8 cellular contexts compared by ENCODE assay signal in genomic region chr18:45837283-45838070, GRCh38. TPM values are rescaled to one million over a fixed set of nuclear protein-coding genes. Genes with fewer than 3 reads are reported as not detected.
A peak's percentile ranks its signal among the peaks of the same experiment; 100 is the strongest.
DNase-seq lines count a peak whose midpoint lies in the region; ATAC-seq, FAIRE-seq and TF ChIP-seq lines count a peak whose summit lies in the region.

No MANE protein-coding gene starts in this region.

- peak; percentile 59 to 67 for TF ChIP-seq RAD21 in H1 (IDR thresholded peaks at IDR 0.05 in 1 of 2, conservative IDR thresholded peaks at IDR 0.05 in 1 of 2; ENCODE audit: low read depth in 2 of 2, low read length in 2 of 2)

- no peaks in the 10 kb centered on the region for H3K9me3 Mint-ChIP-seq in naive thymus-derived CD4-positive, alpha-beta T cell

- H3K14ac ChIP-seq in H1 (ENCODE audit: insufficient read length), result no peak overlapping the region

- H3K9me3 ChIP-seq in WERI-Rb-1 (ENCODE audit: severe bottlenecking) (peaks cover 8% of the 10 kb centered on the region), H1 (ENCODE audit: insufficient read depth in 2 of 2, low read depth in 1 of 2, low read length in 1 of 2) (no peaks in the 10 kb centered on the region), upper lobe of right lung (no peaks in the 10 kb centered on the region), MG63 (no peaks in the 10 kb centered on the region)
- H3K9me3 ChIP-seq in naive thymus-derived CD4-positive, alpha-beta T cell (ENCODE audit: control insufficient read depth in 2 of 3, low read length in 3 of 3), result no peaks in the 10 kb centered on the region

- TF ChIP-seq CTCF in WERI-Rb-1 (IDR thresholded peaks at IDR 0.05; ENCODE audit: low read depth, low read length) (peak; percentile 71), H1 (IDR thresholded peaks at IDR 0.05; ENCODE audit: control extremely low read depth in 1 of 3, insufficient read depth in 1 of 3, low read depth in 1 of 3, low read length in 3 of 3) (peak; percentile 30 to 58 (median 56)), upper lobe of right lung (IDR thresholded peaks at IDR 0.05) (peak; percentile 43)

- 0 out of 2 replicates have a peak overlapping the region, but pooled peaks have one; percentile 41 for H2AFZ ChIP-seq in H1 (ENCODE audit: low read length)

- WGBS in H1 (ENCODE audit: extremely low coverage in 1 of 2, insufficient coverage in 1 of 2, insufficient read length in 1 of 2, insufficient replicate concordance in 2 of 2, low coverage in 1 of 2, low lambda C conversion rate in 2 of 2, missing lambda C conversion rate in 1 of 2), 2 experiments, result 7% methylated on average over 65 of the region's 84 CpGs; no CpG with 5 or more reads in 1 of the 2 experiments

- no peaks in the 10 kb centered on the region for H3K79me2 ChIP-seq in H1 (ENCODE audit: control insufficient read depth in 1 of 2, insufficient read depth in 2 of 2, low read length in 2 of 2)

- H3K36me3 ChIP-seq in WERI-Rb-1, result no peaks in the 10 kb centered on the region
- no peaks in the 10 kb centered on the region for H3K36me3 ChIP-seq in H1 (ENCODE audit: control insufficient read depth in 2 of 4, insufficient read depth in 4 of 4, low read length in 3 of 4)
- no peaks in the 10 kb centered on the region for H3K36me3 ChIP-seq in naive thymus-derived CD4-positive, alpha-beta T cell (ENCODE audit: control insufficient read depth in 2 of 3, insufficient read depth in 3 of 3, low read length in 3 of 3)
- no peaks in the 10 kb centered on the region for H3K36me3 ChIP-seq in upper lobe of right lung
- no peaks in the 10 kb centered on the region for H3K36me3 ChIP-seq in MG63

- H2BK120ac ChIP-seq in H1 (replicated peaks; ENCODE audit: low read depth, low read length), result peak overlapping the region; percentile 60

- peaks cover 4% of the 10 kb centered on the region; the same call in 1 of the 2 replicates for H3K23me2 ChIP-seq in H1 (ENCODE audit: low read depth, low read length)

- H3K27ac ChIP-seq in WERI-Rb-1 (no peak overlapping the region), H1 (ENCODE audit: low read depth, low read length) (no peak overlapping the region), upper lobe of right lung (no peak overlapping the region)
- H3K27ac ChIP-seq in naive thymus-derived CD4-positive, alpha-beta T cell (ENCODE audit: low read depth, low read length), result no peak overlapping the region

- H3K56ac ChIP-seq in H1 (replicated peaks; ENCODE audit: insufficient read length, low read depth, low read length), result no peak overlapping the region

- no peak for TF ChIP-seq POLR2A in H1 (IDR thresholded peaks at IDR 0.05; ENCODE audit: control extremely low read depth in 1 of 2, low read depth in 2 of 2, low read length in 2 of 2)

- peak overlapping the region; percentile 77; the same call in 1 of the 2 replicates for H4K8ac ChIP-seq in H1 (ENCODE audit: extremely low read depth, insufficient read depth, low read length)

- H4K20me1 ChIP-seq in H1 (replicated peaks in 1 of 2; ENCODE audit: control insufficient read depth in 1 of 2, insufficient read depth in 2 of 2, low read length in 2 of 2), result no peaks in the 10 kb centered on the region

- H3K36me3 Mint-ChIP-seq in naive thymus-derived CD4-positive, alpha-beta T cell, result peaks cover 0 to 10% (median 0%) of the 10 kb centered on the region in 5 donors

- H3K4me1 ChIP-seq in H1 (replicated peaks in 1 of 4; ENCODE audit: control insufficient read depth in 3 of 4, insufficient read depth in 4 of 4, low read length in 3 of 4) (peaks cover 6 to 19% (median 10%) of the 10 kb centered on the region in 4 experiments), upper lobe of right lung (peaks cover 20% of the 10 kb centered on the region)
- no peaks in the 10 kb centered on the region for H3K4me1 ChIP-seq in naive thymus-derived CD4-positive, alpha-beta T cell (ENCODE audit: control insufficient read depth in 2 of 2, insufficient read depth in 2 of 2, low read length in 2 of 2)

- H4K91ac ChIP-seq in H1 (replicated peaks; ENCODE audit: insufficient read length, low read length), result peak overlapping the region; percentile 27

- H4K5ac ChIP-seq in H1 (ENCODE audit: insufficient read length, low read depth, low read length), result peak overlapping the region; percentile 10

- H2BK5ac ChIP-seq in H1 (ENCODE audit: low read depth, low read length), result no peak overlapping the region

- no peak overlapping the region for H3K23ac ChIP-seq in H1 (ENCODE audit: insufficient read length)

- no peak overlapping the region for H2AK5ac ChIP-seq in H1 (ENCODE audit: low read depth, low read length)

- in situ Hi-C loops in ACHN (cut with HindIII; ENCODE audit: low pct_ligation_motif_present, low pct_unique_long_range_greater_than_20kb, low sequenced_read_pairs), result no loop called here

- ATAC-seq in GM21423 (IDR thresholded peaks at IDR 0.05; ENCODE audit: unreplicated experiment) (peak; percentile 59), upper lobe of right lung (peak; percentile 80), GM21619 (IDR thresholded peaks at IDR 0.05; ENCODE audit: unreplicated experiment) (no peak)
- peak; percentile 82 for ATAC-seq in naive thymus-derived CD4-positive, alpha-beta T cell

- CTCF ChIA-PET in H1 (lab: Charles Lee; ENCODE audit: partially characterized antibody), result interaction anchor here (0.9 to 4.4 kb wide), 11 partner anchors 7 to 174 kb away, joined by 3 to 40 read pairs (median 5); partner anchors contain the start of gene SLC14A1
- CTCF ChIA-PET in naive thymus-derived CD4-positive, alpha-beta T cell (lab: Charles Lee), result no interaction called here

- no peak overlapping the region for H3K27ac Mint-ChIP-seq in naive thymus-derived CD4-positive, alpha-beta T cell

- peak overlapping the region; percentile 88; the same call in 1 of the 2 replicates for H3K18ac ChIP-seq in H1 (ENCODE audit: extremely low read depth, low read length)

- DNase-seq in ACHN (peak; percentile 36), WERI-Rb-1 (peak; percentile 79), H1 (ENCODE audit: low read depth in 1 of 2, low spot score in 2 of 2) (peak; percentile 19 to 82), upper lobe of right lung (peak; percentile 83), MG63 (no peak)
- peak in 7 of 9 donors; percentile 10 to 41 (median 32) for DNase-seq in naive thymus-derived CD4-positive, alpha-beta T cell

- H3K27me3 ChIP-seq in WERI-Rb-1 (ENCODE audit: insufficient read depth, low read depth, severe bottlenecking) (peaks cover 85% of the 10 kb centered on the region), H1 (replicated peaks in 1 of 4; ENCODE audit: control insufficient read depth in 3 of 4, extremely low read depth in 1 of 4, insufficient read depth in 3 of 4, low read length in 3 of 4) (peaks cover 8 to 32% (median 25%) of the 10 kb centered on the region in 4 experiments), upper lobe of right lung (peaks cover 30% of the 10 kb centered on the region), MG63 (no peaks in the 10 kb centered on the region)
- peaks cover 0 to 4% of the 10 kb centered on the region in 2 donors for H3K27me3 ChIP-seq in naive thymus-derived CD4-positive, alpha-beta T cell (ENCODE audit: control insufficient read depth in 2 of 2, insufficient read depth in 2 of 2, low read length in 2 of 2)

- no peaks in the 10 kb centered on the region for H3K79me1 ChIP-seq in H1 (ENCODE audit: low read depth, low read length)

- H3K4me3 Mint-ChIP-seq in naive thymus-derived CD4-positive, alpha-beta T cell, result peak overlapping the region in 7 of 10 donors; percentile 41 to 78 (median 69)

- intact Hi-C loops in naive thymus-derived CD4-positive, alpha-beta T cell (cut with micrococcal nuclease), result loop anchor here in 1 of 2 donors (2.0 to 5.0 kb wide), 2 partner anchors 115 to 173 kb away; partner anchors contain the start of gene SLC14A1
- intact Hi-C loops in upper lobe of right lung (cut with DNase I), result loop anchor here (10.0 kb wide), 1 partner anchor 113 kb away; the partner anchor contains the start of gene SLC14A1

- peak overlapping the region; percentile 40 for H3K4ac ChIP-seq in H1 (replicated peaks; ENCODE audit: insufficient read length, low read depth, low read length)

- POLR2A ChIA-PET in H1 (lab: Charles Lee; ENCODE audit: partially characterized antibody), result interaction anchor here (1.0 kb wide), 1 partner anchor 100 kb away, joined by 3 read pairs; no protein-coding TSS in a partner anchor
- POLR2A ChIA-PET in naive thymus-derived CD4-positive, alpha-beta T cell (lab: Charles Lee), result no interaction called here

- peak overlapping the region; percentile 68 to 78 for H3K4me2 ChIP-seq in H1 (ENCODE audit: insufficient read depth in 1 of 2, low read depth in 2 of 2, low read length in 2 of 2)

- H2BK15ac ChIP-seq in H1 (ENCODE audit: low read length), result no peak overlapping the region

- TF ChIP-seq EP300 in H1 (IDR thresholded peaks at IDR 0.05; ENCODE audit: borderline replicate concordance in 1 of 2, low read depth in 2 of 2, low read length in 2 of 2), result no peak

- H3K4me1 Mint-ChIP-seq in naive thymus-derived CD4-positive, alpha-beta T cell, result peaks cover 5 to 15% (median 10%) of the 10 kb centered on the region in 7 donors

- H3K27me3 Mint-ChIP-seq in naive thymus-derived CD4-positive, alpha-beta T cell, result peaks cover 33 to 66% (median 50%) of the 10 kb centered on the region in 5 donors

- no peak for FAIRE-seq in H1 (lab: Jason Lieb, UNC)

- peak overlapping the region; percentile 84; the same call in 1 of the 2 replicates for H2BK12ac ChIP-seq in H1 (ENCODE audit: low read depth, low read length)

- H3K4me3 ChIP-seq in WERI-Rb-1 (ENCODE audit: low read depth, low read length) (peak overlapping the region; percentile 7; the same call in 1 of the 2 replicates), H1 (ENCODE audit: extremely low read depth in 1 of 4, insufficient read depth in 2 of 4, low read depth in 3 of 4, low read length in 4 of 4) (peak overlapping the region in 2 of 4 experiments; percentile 45 to 54; a peak in 6 of 8 replicates), upper lobe of right lung (peak overlapping the region; percentile 35), MG63 (no peak overlapping the region)
- peak overlapping the region; percentile 36 for H3K4me3 ChIP-seq in naive thymus-derived CD4-positive, alpha-beta T cell (ENCODE audit: low read length)

- H3K9ac ChIP-seq in H1 (replicated peaks in 1 of 4; ENCODE audit: extremely low read depth in 1 of 4, low read depth in 3 of 4, low read length in 3 of 4), result no peak overlapping the region

- no peak overlapping the region for H2BK20ac ChIP-seq in H1 (ENCODE audit: low read length)

RNA-seq across cellular contexts. Expression of gene SIGLEC15, which starts 12.0 kb away (rescaled TPM):
- total RNA-seq in H1 (2021; fragmentation: NEBNext Ultra II Directional; extraction: Animal tissue kit (Norgen Biotek cat#: 25700)), result 0.37 and 0.54 TPM in 2 replicates
- polyA plus RNA-seq in H1 (2011; rRNA removed), result 0.20 and 0.39 TPM in 2 replicates
- polyA plus RNA-seq in H1 (2011; cell fraction: cytosol; rRNA removed), result 0.16 TPM
- 0.23 TPM for polyA plus RNA-seq in H1 (2011; cell fraction: nucleus; rRNA removed)
- 0.12 to 0.42 TPM (median 0.25 TPM) in 4 replicates for polyA plus RNA-seq in H1 (2012, experiment 1 of 2)
- polyA plus RNA-seq in H1 (2012, experiment 2 of 2), result 0.14 TPM
- 0.24 TPM for polyA plus RNA-seq in H1 (2013, experiment 1 of 2)
- polyA plus RNA-seq in H1 (2013, experiment 2 of 2), result 0.22 TPM
- polyA minus RNA-seq in H1 (2011; rRNA and poly(A)+ RNA removed), result 0.13 and 0.20 TPM in 2 replicates
- polyA minus RNA-seq in H1 (2011; cell fraction: cytosol; rRNA and poly(A)+ RNA removed), result not detected
- polyA minus RNA-seq in H1 (2011; cell fraction: nucleus; rRNA and poly(A)+ RNA removed), result not detected
- total RNA-seq in naive thymus-derived CD4-positive, alpha-beta T cell, result 1 to 10 TPM in 1 of 5 experiments, not detected in 4; 1.3 TPM
- polyA plus RNA-seq in naive thymus-derived CD4-positive, alpha-beta T cell, result under 1 TPM in 1 of 2 donors, not detected in 1; 0.13 TPM
- 0.32 TPM for total RNA-seq in upper lobe of right lung
- total RNA-seq in MG63 (2014; rRNA removed; shearing (Covaris generic); ENCODE audit: low replicate concordance), result 0.13 TPM in 1 of 2 replicates, not detected in the other
